8 cellular contexts compared by ENCODE assay signal in genomic region chr2:237675326-237675725, GRCh38. TPM values are rescaled to one million over a fixed set of nuclear protein-coding genes. Genes with fewer than 3 reads are reported as not detected.
DNase-seq lines count a peak whose midpoint lies in the region; ATAC-seq, FAIRE-seq and TF ChIP-seq lines count a peak whose summit lies in the region.

No MANE protein-coding gene starts in this region.

- H4K20me1 ChIP-seq in OCI-LY3 (ENCODE audit: insufficient read depth, low read length), result no peaks in the 10 kb centered on the region; the same call in 1 of the 2 replicates
- peaks cover 0 to 3% of the 10 kb centered on the region in 2 experiments for H4K20me1 ChIP-seq in H1 (replicated peaks in 1 of 2; ENCODE audit: control insufficient read depth in 1 of 2, insufficient read depth in 2 of 2, low read length in 2 of 2)

- CTCF ChIA-PET in CD8-positive, alpha-beta T cell (lab: Charles Lee), result interaction anchor here (0.8 to 10.6 kb wide), 8 partner anchors 8 to 233 kb away, joined by 3 to 399 read pairs (median 14); no protein-coding TSS in a partner anchor
- CTCF ChIA-PET in H1 (lab: Charles Lee; ENCODE audit: partially characterized antibody), result interaction anchor here (0.8 to 9.6 kb wide), 10 partner anchors 8 to 98 kb away, joined by 3 to 130 read pairs (median 4); no protein-coding TSS in a partner anchor
- CTCF ChIA-PET in Caco-2 (lab: Charles Lee), result no interaction called here

- H3K36me3 Mint-ChIP-seq in CD8-positive, alpha-beta T cell, result no peaks in the 10 kb centered on the region
- H3K36me3 Mint-ChIP-seq in Caco-2 (ENCODE audit: insufficient read depth, unreplicated experiment), result peaks cover 5% of the 10 kb centered on the region

- H3K79me1 ChIP-seq in H1 (ENCODE audit: low read depth, low read length) (no peaks in the 10 kb centered on the region), neuronal stem cell (ENCODE audit: low read depth, low read length) (peaks cover 2% of the 10 kb centered on the region)

- H3K4ac ChIP-seq in H1 (replicated peaks; ENCODE audit: insufficient read length, low read depth, low read length) (no peak overlapping the region), neuronal stem cell (ENCODE audit: low read length) (no peak overlapping the region)

- intact Hi-C loops in CD8-positive, alpha-beta T cell (cut with DNase I, micrococcal nuclease), result loop anchor here (1.0 to 10.0 kb wide), 3 partner anchors 12 to 241 kb away; no protein-coding TSS in a partner anchor
- intact Hi-C loops in Caco-2 (cut with micrococcal nuclease; ENCODE audit: unreplicated experiment), result no loop called here

- H3K4me3 ChIP-seq in CD8-positive, alpha-beta T cell (ENCODE audit: low read depth, low read length), result peak overlapping the region; percentile 63
- H3K4me3 ChIP-seq in OCI-LY3 (ENCODE audit: low read length) (peak overlapping the region; percentile 83), H1 (ENCODE audit: extremely low read depth in 1 of 4, insufficient read depth in 2 of 4, low read depth in 3 of 4, low read length in 4 of 4) (no peak overlapping the region), neuronal stem cell (ENCODE audit: low read length in 2 of 2) (peak overlapping the region in 1 of 2 donors; percentile 36), Caco-2 (ENCODE audit: low read depth, low read length) (no peak overlapping the region)

- no peak for FAIRE-seq in H1 (lab: Jason Lieb, UNC)

- peaks cover 42% of the 10 kb centered on the region for H3K4me1 ChIP-seq in CD8-positive, alpha-beta T cell (ENCODE audit: insufficient read depth, low read length)
- H3K4me1 ChIP-seq in OCI-LY3 (ENCODE audit: low read length), result peaks cover 42% of the 10 kb centered on the region
- peaks cover 6 to 19% (median 12%) of the 10 kb centered on the region in 4 experiments for H3K4me1 ChIP-seq in H1 (replicated peaks in 1 of 4; ENCODE audit: control insufficient read depth in 3 of 4, insufficient read depth in 4 of 4, low read length in 3 of 4)
- H3K4me1 ChIP-seq in neuronal stem cell (ENCODE audit: control insufficient read depth in 2 of 2, insufficient read depth in 1 of 2, low read depth in 1 of 2, low read length in 2 of 2), result peaks cover 15 to 30% of the 10 kb centered on the region in 2 donors
- no peaks in the 10 kb centered on the region for H3K4me1 ChIP-seq in Caco-2

- H4K91ac ChIP-seq in H1 (replicated peaks; ENCODE audit: insufficient read length, low read length), result no peak overlapping the region
- no peak overlapping the region for H4K91ac ChIP-seq in neuronal stem cell (ENCODE audit: low read depth, low read length, poor library complexity)

- H3K79me2 ChIP-seq in OCI-LY3 (ENCODE audit: low read length) (no peaks in the 10 kb centered on the region), H1 (ENCODE audit: control insufficient read depth in 1 of 2, insufficient read depth in 2 of 2, low read length in 2 of 2) (no peaks in the 10 kb centered on the region)

- WGBS in H1 (ENCODE audit: extremely low coverage in 1 of 2, insufficient coverage in 1 of 2, insufficient read length in 1 of 2, insufficient replicate concordance in 2 of 2, low coverage in 1 of 2, low lambda C conversion rate in 2 of 2, missing lambda C conversion rate in 1 of 2), 2 experiments, result 84% methylated on average over 5 of the region's 5 CpGs; no CpG with 5 or more reads in 1 of the 2 experiments
- no CpG with 5 or more reads among the region's 5 CpGs for WGBS in neuronal stem cell (ENCODE audit: extremely low coverage in 2 of 2, insufficient read length in 2 of 2, insufficient replicate concordance in 1 of 2), 2 donors

- H3K4me2 ChIP-seq in OCI-LY3 (ENCODE audit: low read length) (peak overlapping the region; percentile 98), H1 (ENCODE audit: insufficient read depth in 1 of 2, low read depth in 2 of 2, low read length in 2 of 2) (peak overlapping the region; percentile 40 to 57; a peak in 2 of 4 replicates), neuronal stem cell (ENCODE audit: insufficient read depth, low read length, poor library complexity, severe bottlenecking) (no peak overlapping the region)

- H3K9ac ChIP-seq in OCI-LY3 (ENCODE audit: low read length) (0 out of 2 replicates have a peak overlapping the region, but pooled peaks have one; percentile 19), H1 (replicated peaks in 1 of 4; ENCODE audit: extremely low read depth in 1 of 4, low read depth in 3 of 4, low read length in 3 of 4) (no peak overlapping the region), neuronal stem cell (ENCODE audit: low read depth, low read length, poor library complexity) (no peak overlapping the region)

- H3K18ac ChIP-seq in H1 (ENCODE audit: extremely low read depth, low read length), result no peak overlapping the region
- H3K18ac ChIP-seq in neuronal stem cell (ENCODE audit: low read length), result no peak overlapping the region

- TF ChIP-seq RAD21 in H1 (IDR thresholded peaks at IDR 0.05 in 1 of 2, conservative IDR thresholded peaks at IDR 0.05 in 1 of 2; ENCODE audit: low read depth in 2 of 2, low read length in 2 of 2), result no peak

- TF ChIP-seq CTCF in CD8-positive, alpha-beta T cell (IDR thresholded peaks at IDR 0.05), result no peak
- no peak for TF ChIP-seq CTCF in OCI-LY3 (IDR thresholded peaks at IDR 0.05; ENCODE audit: low read depth, low read length)
- TF ChIP-seq CTCF in H1 (IDR thresholded peaks at IDR 0.05; ENCODE audit: control extremely low read depth in 1 of 3, insufficient read depth in 1 of 3, low read depth in 1 of 3, low read length in 3 of 3), result no peak
- TF ChIP-seq CTCF in Caco-2 (IDR thresholded peaks at IDR 0.05; ENCODE audit: insufficient read depth in 1 of 2, low read depth in 1 of 2, low read length in 1 of 2, severe bottlenecking in 1 of 2, unreplicated experiment in 1 of 2), result no peak

- no peak overlapping the region for H2BK15ac ChIP-seq in H1 (ENCODE audit: low read length)
- H2BK15ac ChIP-seq in neuronal stem cell (ENCODE audit: low read length), result no peak overlapping the region

- no peak for TF ChIP-seq EP300 in H1 (IDR thresholded peaks at IDR 0.05; ENCODE audit: borderline replicate concordance in 1 of 2, low read depth in 2 of 2, low read length in 2 of 2)

- H3K27me3 ChIP-seq in CD8-positive, alpha-beta T cell (ENCODE audit: insufficient read depth, low read length), result no peaks in the 10 kb centered on the region
- H3K27me3 ChIP-seq in OCI-LY3 (ENCODE audit: low read depth, low read length) (peaks cover 27% of the 10 kb centered on the region), H1 (replicated peaks in 1 of 4; ENCODE audit: control insufficient read depth in 3 of 4, extremely low read depth in 1 of 4, insufficient read depth in 3 of 4, low read length in 3 of 4) (no peaks in the 10 kb centered on the region), neuronal stem cell (ENCODE audit: control insufficient read depth in 3 of 3, insufficient read depth in 3 of 3, low read depth in 1 of 3, low read length in 3 of 3) (no peaks in the 10 kb centered on the region), Caco-2 (replicated peaks; ENCODE audit: control insufficient read depth, insufficient read depth, low read length) (no peaks in the 10 kb centered on the region)

- no peaks in the 10 kb centered on the region for H3K36me3 ChIP-seq in CD8-positive, alpha-beta T cell (ENCODE audit: insufficient read depth, low read length)
- H3K36me3 ChIP-seq in OCI-LY3 (replicated peaks; ENCODE audit: low read depth, low read length), result no peaks in the 10 kb centered on the region
- H3K36me3 ChIP-seq in H1 (ENCODE audit: control insufficient read depth in 2 of 4, insufficient read depth in 4 of 4, low read length in 3 of 4), result no peaks in the 10 kb centered on the region
- H3K36me3 ChIP-seq in neuronal stem cell (replicated peaks in 1 of 2; ENCODE audit: control insufficient read depth in 2 of 2, insufficient read depth in 2 of 2, low read length in 2 of 2), result peaks cover 0 to 4% of the 10 kb centered on the region in 2 donors
- no peaks in the 10 kb centered on the region for H3K36me3 ChIP-seq in Caco-2 (ENCODE audit: control insufficient read depth, insufficient read depth, low read length)

- H4K5ac ChIP-seq in H1 (ENCODE audit: insufficient read length, low read depth, low read length), result no peak overlapping the region

- H2BK20ac ChIP-seq in H1 (ENCODE audit: low read length), result no peak overlapping the region

- H3K14ac ChIP-seq in H1 (ENCODE audit: insufficient read length) (no peak overlapping the region), neuronal stem cell (ENCODE audit: low read length) (no peak overlapping the region)

- POLR2A ChIA-PET in CD8-positive, alpha-beta T cell (lab: Charles Lee), result interaction anchor here (0.9 to 6.8 kb wide), 4 partner anchors 9 to 25 kb away, joined by 3 to 119 read pairs (median 9); no protein-coding TSS in a partner anchor
- POLR2A ChIA-PET in H1 (lab: Charles Lee; ENCODE audit: partially characterized antibody) (interaction anchor here (0.7 kb wide), 1 partner anchor 15 kb away, joined by 3 read pairs; no protein-coding TSS in a partner anchor), Caco-2 (lab: Charles Lee) (no interaction called here)

- H3K9me3 Mint-ChIP-seq in CD8-positive, alpha-beta T cell, result no peaks in the 10 kb centered on the region
- no peaks in the 10 kb centered on the region for H3K9me3 Mint-ChIP-seq in Caco-2 (ENCODE audit: unreplicated experiment)

- no peaks in the 10 kb centered on the region for H3K9me3 ChIP-seq in CD8-positive, alpha-beta T cell (ENCODE audit: low read length)
- H3K9me3 ChIP-seq in OCI-LY3 (ENCODE audit: insufficient read depth, low read length) (no peaks in the 10 kb centered on the region), H1 (ENCODE audit: insufficient read depth in 2 of 2, low read depth in 1 of 2, low read length in 1 of 2) (no peaks in the 10 kb centered on the region), neuronal stem cell (replicated peaks in 1 of 2; ENCODE audit: control insufficient read depth in 2 of 2, insufficient read depth in 1 of 2, low read depth in 1 of 2, low read length in 2 of 2) (no peaks in the 10 kb centered on the region), Caco-2 (no peaks in the 10 kb centered on the region)

- H3K23ac ChIP-seq in H1 (ENCODE audit: insufficient read length) (no peak overlapping the region), neuronal stem cell (ENCODE audit: low read depth, low read length, poor library complexity) (no peak overlapping the region)

- no peaks in the 10 kb centered on the region for H3K27me3 Mint-ChIP-seq in CD8-positive, alpha-beta T cell (ENCODE audit: low read depth)
- H3K27me3 Mint-ChIP-seq in Caco-2 (ENCODE audit: insufficient read depth, unreplicated experiment), result no peaks in the 10 kb centered on the region

- H2BK5ac ChIP-seq in H1 (ENCODE audit: low read depth, low read length) (peak overlapping the region; percentile 67; the same call in 1 of the 2 replicates), neuronal stem cell (ENCODE audit: low read length) (no peak overlapping the region)

- no peak for ATAC-seq in CD8-positive, alpha-beta T cell
- no peak for ATAC-seq in HG02970 (IDR thresholded peaks at IDR 0.05; ENCODE audit: low FRiP score, unreplicated experiment)
- ATAC-seq in activated CD4-positive, CD25-positive, alpha-beta regulatory T cell treated with anti-CD3 and anti-CD28 coated beads, Interleukin-2, amount 50 U/mL, for 24 hours, result no peak
- ATAC-seq in esophagus mucosa, result no peak

- DNase-seq in CD8-positive, alpha-beta T cell, result no peak
- DNase-seq in H1 (ENCODE audit: low read depth in 1 of 2, low spot score in 2 of 2), result no peak
- DNase-seq in neuronal stem cell (ENCODE audit: low spot score), result no peak
- DNase-seq in Caco-2, result no peak

- H3K27ac Mint-ChIP-seq in CD8-positive, alpha-beta T cell, result peak overlapping the region; percentile 98
- no peak overlapping the region for H3K27ac Mint-ChIP-seq in Caco-2 (ENCODE audit: unreplicated experiment)

- TF ChIP-seq POLR2A in H1 (IDR thresholded peaks at IDR 0.05; ENCODE audit: control extremely low read depth in 1 of 2, low read depth in 2 of 2, low read length in 2 of 2), result no peak

- BruUV-seq in Caco-2 (replicated peaks; lab: Mats Ljungman, UMichigan), result no TSS peak

- H2BK120ac ChIP-seq in H1 (replicated peaks; ENCODE audit: low read depth, low read length) (no peak overlapping the region), neuronal stem cell (ENCODE audit: low read depth, low read length) (no peak overlapping the region)

- H2BK12ac ChIP-seq in H1 (ENCODE audit: low read depth, low read length) (no peak overlapping the region), neuronal stem cell (ENCODE audit: low read length) (no peak overlapping the region)

- H2AFZ ChIP-seq in OCI-LY3 (ENCODE audit: low read depth, low read length) (no peak overlapping the region), H1 (ENCODE audit: low read length) (no peak overlapping the region), neuronal stem cell (ENCODE audit: low read length) (peak overlapping the region; percentile 81)

- H4K8ac ChIP-seq in H1 (ENCODE audit: extremely low read depth, insufficient read depth, low read length) (no peak overlapping the region), neuronal stem cell (ENCODE audit: low read depth, low read length) (no peak overlapping the region)

- peak overlapping the region; percentile 94 for H3K27ac ChIP-seq in CD8-positive, alpha-beta T cell (ENCODE audit: low read depth, low read length)
- no peak overlapping the region for H3K27ac ChIP-seq in OCI-LY3 (ENCODE audit: low read length)
- H3K27ac ChIP-seq in H1 (ENCODE audit: low read depth, low read length), result no peak overlapping the region; the same call in 1 of the 2 replicates
- H3K27ac ChIP-seq in neuronal stem cell (replicated peaks; ENCODE audit: low read length), result no peak overlapping the region

- no peak overlapping the region for H3K56ac ChIP-seq in H1 (replicated peaks; ENCODE audit: insufficient read length, low read depth, low read length)

- H3K4me3 Mint-ChIP-seq in CD8-positive, alpha-beta T cell, result peak overlapping the region; percentile 88
- H3K4me3 Mint-ChIP-seq in Caco-2 (ENCODE audit: unreplicated experiment), result no peak overlapping the region

- peaks cover 2% of the 10 kb centered on the region; the same call in 1 of the 2 replicates for H3K23me2 ChIP-seq in H1 (ENCODE audit: low read depth, low read length)

- H2AK5ac ChIP-seq in H1 (ENCODE audit: low read depth, low read length) (no peak overlapping the region), neuronal stem cell (ENCODE audit: low read depth, low read length) (no peak overlapping the region)

- H3K4me1 Mint-ChIP-seq in CD8-positive, alpha-beta T cell (ENCODE audit: low read depth), result peaks cover 52% of the 10 kb centered on the region
- no peaks in the 10 kb centered on the region for H3K4me1 Mint-ChIP-seq in Caco-2 (ENCODE audit: low read depth, unreplicated experiment)

RNA-seq across cellular contexts. Expression of gene LRRFIP1, which starts 47.9 kb away (rescaled TPM):
- 100 to 1,000 TPM; 127 to 128 TPM for total RNA-seq in CD8-positive, alpha-beta T cell
- total RNA-seq in H1 (2021; fragmentation: NEBNext Ultra II Directional; extraction: Animal tissue kit (Norgen Biotek cat#: 25700)), result 68.6 and 75.8 TPM in 2 replicates
- polyA plus RNA-seq in H1 (2011; rRNA removed), result 12.1 and 13.8 TPM in 2 replicates
- polyA plus RNA-seq in H1 (2011; cell fraction: cytosol; rRNA removed), result 25.4 TPM
- polyA plus RNA-seq in H1 (2011; cell fraction: nucleus; rRNA removed), result 26.6 TPM
- 33.6 to 61.3 TPM (median 38.1 TPM) in 4 replicates for polyA plus RNA-seq in H1 (2012, experiment 1 of 2)
- 4.3 TPM for polyA plus RNA-seq in H1 (2012, experiment 2 of 2)
- 98.5 TPM for polyA plus RNA-seq in H1 (2013, experiment 1 of 2)
- polyA plus RNA-seq in H1 (2013, experiment 2 of 2), result 87.2 TPM
- 18.7 and 22.1 TPM in 2 replicates for polyA minus RNA-seq in H1 (2011; rRNA and poly(A)+ RNA removed)
- polyA minus RNA-seq in H1 (2011; cell fraction: cytosol; rRNA and poly(A)+ RNA removed), result 18.1 TPM
- 46.1 TPM for polyA minus RNA-seq in H1 (2011; cell fraction: nucleus; rRNA and poly(A)+ RNA removed)
- polyA plus RNA-seq in neuronal stem cell (2013, experiment 1 of 2), result 30.3 TPM
- polyA plus RNA-seq in neuronal stem cell (2013, experiment 2 of 2), result 33.9 TPM
- total RNA-seq in Caco-2 (2022) (37.1 and 40.8 TPM in 2 replicates), esophagus mucosa (103 TPM)

Comparison
In these comparisons a context has a peak if more than half of its experiments do, and no peak if none do; other contexts are left out.
1. H3K4me3 ChIP-seq: peak in CD8-positive, alpha-beta T cell (single experiment) and OCI-LY3 (single experiment); none in H1 (0 of 4) and Caco-2 (single experiment).